ENCODE assay signal across 9 cellular contexts in genomic region chr22:31748490-31748889, GRCh38. TPM values are rescaled to one million over a fixed set of nuclear protein-coding genes. Genes with fewer than 3 reads are reported as not detected.
DNase-seq lines count a peak whose midpoint lies in the region; TF ChIP-seq lines count a peak whose summit lies in the region.
"Had no signal": no experiment of that assay in that cellular context is flagged by ENCODE, and none has a peak within 500 bp of the region (broad histone marks: within the 10 kb centered on the region; RNA-seq: fewer than 3 reads in every experiment).

No MANE protein-coding gene starts in this region.

- H2AFZ ChIP-seq in fibroblast of lung (ENCODE audit: low read length), result no peak overlapping the region

- no peak overlapping the region for H3K9ac ChIP-seq in fibroblast of lung (ENCODE audit: insufficient read depth, low read length)
- peak overlapping the region; percentile 98 for H3K9ac ChIP-seq in skeletal muscle satellite cell (ENCODE audit: low read depth, low read length)

- H3K79me2 ChIP-seq in fibroblast of lung (ENCODE audit: control insufficient read depth, insufficient read depth, low read length), result peaks cover 43% of the 10 kb centered on the region

- peak overlapping the region; percentile 88 to 99 (median 92) for H3K4me3 ChIP-seq in fibroblast of lung (replicated peaks in 1 of 4; ENCODE audit: control extremely low read depth in 1 of 4, insufficient read depth in 1 of 4, low read depth in 3 of 4, low read length in 4 of 4)
- peak overlapping the region; percentile 79 for H3K4me3 ChIP-seq in skeletal muscle satellite cell (ENCODE audit: low read length)

- no peak overlapping the region for H3K27ac ChIP-seq in fibroblast of lung (ENCODE audit: insufficient read depth, low read length)

- DNase-seq in NOMO-1 treated with DMSO at 0.1 percent for 48 hours (lab: John Stamatoyannopoulos, UW; ENCODE audit: unreplicated experiment) (peak; percentile 24), NOMO-1 (lab: John Stamatoyannopoulos, UW; ENCODE audit: unreplicated experiment in 2 of 2) (no peak), RPMI7951 (ENCODE audit: low read depth) (peak; percentile 9), fibroblast of lung (ENCODE audit: low read depth in 2 of 2) (peak in 1 of 2 donors; percentile 20), SHP77 (lab: John Stamatoyannopoulos, UW) (no peak)
- no peak for DNase-seq in stimulated activated CD4-positive, alpha-beta T cell treated with anti-CD3 and anti-CD28 coated beads, Interleukin-2, amount 100 ng/mL, for 24 hours
- no peak for DNase-seq in activated CD4-positive, alpha-beta T cell treated with anti-CD3 and anti-CD28 coated beads, Interleukin-2, amount 50 U/mL, for 48 hours
- DNase-seq: NCI-H226 had no signal

- H3K27me3 ChIP-seq in fibroblast of lung (ENCODE audit: control insufficient read depth, insufficient read depth, low read length), result no peaks in the 10 kb centered on the region
- no peaks in the 10 kb centered on the region for H3K27me3 ChIP-seq in skeletal muscle satellite cell (ENCODE audit: control insufficient read depth, insufficient read depth, low read length)

- H3K36me3 ChIP-seq in fibroblast of lung (ENCODE audit: control insufficient read depth, insufficient read depth, low read length), result no peaks in the 10 kb centered on the region
- H3K36me3 ChIP-seq in skeletal muscle satellite cell (ENCODE audit: insufficient read depth, low read length), result peaks cover 18% of the 10 kb centered on the region

- H3K9me3 ChIP-seq in fibroblast of lung (ENCODE audit: control insufficient read depth, insufficient read depth, low read depth, low read length), result no peaks in the 10 kb centered on the region
- H3K9me3 ChIP-seq in skeletal muscle satellite cell (replicated peaks; ENCODE audit: low read length), result no peaks in the 10 kb centered on the region

- TF ChIP-seq CTCF in fibroblast of lung (conservative IDR thresholded peaks at IDR 0.05 in 1 of 2, IDR thresholded peaks at IDR 0.05 in 1 of 2; ENCODE audit: low read depth in 1 of 2, low read length in 2 of 2), result no peak

- no peaks in the 10 kb centered on the region for H4K20me1 ChIP-seq in fibroblast of lung (ENCODE audit: control insufficient read depth, extremely low read depth, insufficient read depth, low read length)

- H3K4me2 ChIP-seq in fibroblast of lung (ENCODE audit: extremely low read depth, insufficient read depth, low read length), result peak overlapping the region; percentile 88
- peak overlapping the region; percentile 93 for H3K4me2 ChIP-seq in skeletal muscle satellite cell (ENCODE audit: low read length)

- peaks cover 10% of the 10 kb centered on the region for H3K4me1 ChIP-seq in fibroblast of lung (ENCODE audit: control insufficient read depth, extremely low read depth, insufficient read depth, low read length)
- peaks cover 22% of the 10 kb centered on the region for H3K4me1 ChIP-seq in skeletal muscle satellite cell (ENCODE audit: control insufficient read depth, insufficient read depth, low read length)

RNA-seq across cellular contexts. Expression of gene PRR14L, which starts 1.4 kb away (rescaled TPM):
- total RNA-seq in RPMI7951 (2014; rRNA removed; shearing (Covaris generic)), result 8.4 TPM in 2 replicates
- 14.4 and 17.3 TPM in 2 replicates for total RNA-seq in fibroblast of lung
- 14.4 and 14.7 TPM in 2 replicates for polyA plus RNA-seq in fibroblast of lung
- 8.9 and 10.6 TPM in 2 replicates for polyA plus RNA-seq in fibroblast of lung (2012)
- 67.4 and 75.5 TPM in 2 replicates for polyA minus RNA-seq in fibroblast of lung (ENCODE audit: low replicate concordance)
- total RNA-seq in skeletal muscle satellite cell (2012; rRNA removed), result 13.9 and 16.2 TPM in 2 replicates

RNA-seq across cellular contexts. Expression of gene DEPDC5, which starts 5.3 kb away (rescaled TPM):
- 6.1 and 7.8 TPM in 2 replicates for total RNA-seq in RPMI7951 (2014; rRNA removed; shearing (Covaris generic))
- 8.2 and 10.4 TPM in 2 replicates for total RNA-seq in fibroblast of lung
- polyA plus RNA-seq in fibroblast of lung, result 9.8 and 10.7 TPM in 2 replicates
- polyA plus RNA-seq in fibroblast of lung (2012), result 7.4 and 7.7 TPM in 2 replicates
- polyA minus RNA-seq in fibroblast of lung (ENCODE audit: low replicate concordance), result 14.5 and 32.5 TPM in 2 replicates
- total RNA-seq in skeletal muscle satellite cell (2012; rRNA removed), result 11.1 and 13.2 TPM in 2 replicates

Comparison
In these comparisons a context has a peak if more than half of its experiments do, and no peak if none do; other contexts are left out.
1. DNase-seq: peak in NOMO-1 treated with DMSO at 0.1 percent for 48 hours (single experiment) and RPMI7951 (single experiment); none in NOMO-1 (0 of 2), SHP77 (0 of 2), stimulated activated CD4-positive, alpha-beta T cell treated with anti-CD3 and anti-CD28 coated beads, Interleukin-2, amount 100 ng/mL, for 24 hours (0 of 2) and activated CD4-positive, alpha-beta T cell treated with anti-CD3 and anti-CD28 coated beads, Interleukin-2, amount 50 U/mL, for 48 hours (0 of 2).